ENCODE assay signal across 19 cellular contexts in the genomic region with DNA sequence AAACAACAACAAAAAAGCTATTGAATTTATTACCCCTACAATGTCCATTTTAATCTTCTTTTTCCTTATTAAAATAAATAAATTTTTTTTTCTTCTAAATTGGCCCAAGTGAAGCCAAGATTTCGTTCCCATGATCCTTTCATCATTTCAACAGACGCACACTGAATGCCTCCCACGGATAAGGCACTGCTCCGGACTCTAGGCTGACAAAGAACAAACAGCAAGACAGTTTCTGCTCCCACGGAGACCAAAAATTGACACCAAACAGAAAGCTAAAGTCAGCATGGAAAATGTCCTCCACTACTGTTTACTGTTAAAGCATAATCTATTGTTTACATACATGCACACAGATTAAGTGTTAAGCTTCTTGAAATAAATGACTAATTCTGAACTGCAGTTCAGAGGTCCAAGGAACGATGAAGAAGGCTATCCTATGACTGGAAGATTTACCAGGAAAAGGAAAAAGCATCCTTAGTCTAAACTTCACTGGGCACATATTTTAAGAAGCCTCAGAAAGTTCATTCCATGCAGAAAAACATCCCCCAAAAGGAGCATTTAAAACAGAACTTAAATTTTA.
A peak's percentile ranks its signal among the peaks of the same experiment; 100 is the strongest.
DNase-seq lines count a peak whose midpoint lies in the region; ATAC-seq and TF ChIP-seq lines count a peak whose summit lies in the region.
"Had no signal": no experiment of that assay in that cellular context is flagged by ENCODE, and none has a peak within 500 bp of the region (broad histone marks: within the 10 kb centered on the region; RNA-seq: fewer than 3 reads in every experiment).

No MANE protein-coding gene starts in this region.

- H3K9me2 ChIP-seq in hepatocyte (replicated peaks; ENCODE audit: insufficient read depth): no peaks in the 10 kb centered on the region

- ATAC-seq in left lobe of liver (no peak), HG03196 (IDR thresholded peaks at IDR 0.05; ENCODE audit: unreplicated experiment) (no peak)
- ATAC-seq in stimulated activated memory B cell treated with anti-CD40 and anti-IgM and Interleukin-4, amounts not matched to agents 10 μg/mL and 1 μg/mL and 100 μg/mL, for 72 hours: no peak
- ATAC-seq: K562 had no signal

- no peaks in the 10 kb centered on the region for H3K27me3 Mint-ChIP-seq in brain
- H3K27me3 Mint-ChIP-seq in stimulated activated memory B cell treated with anti-CD40 and anti-IgM and Interleukin-4, amounts not matched to agents 10 μg/mL and 1 μg/mL and 100 μg/mL, for 72 hours: no peaks in the 10 kb centered on the region

- TF ChIP-seq CTCF in brain (conservative IDR thresholded peaks at IDR 0.05) (no peak), hepatocyte (IDR thresholded peaks at IDR 0.05; ENCODE audit: poor library complexity) (no peak), parathyroid adenoma (IDR thresholded peaks at IDR 0.05) (no peak)

- peak; percentile 21 for DNase-seq in NCI-H2171 (lab: John Stamatoyannopoulos, UW)
- DNase-seq in hepatocyte (ENCODE audit: low spot score): peak; percentile 23
- no peak for DNase-seq in GOT3 (lab: John Stamatoyannopoulos, UW)
- no peak for DNase-seq in left lobe of liver (ENCODE audit: low spot score)
- DNase-seq: BE2C, EL, GF-D8, H7, MG63, NCI-H226, NCI-H510A treated with DMSO at 0.1 percent for 48 hours, NCI-H748 treated with DMSO at 0.1 percent for 48 hours, Peyer's patch had no signal

- H3K9me3 ChIP-seq in hepatocyte (ENCODE audit: low read depth) (no peaks in the 10 kb centered on the region), parathyroid adenoma (ENCODE audit: control insufficient read depth, low read length) (no peaks in the 10 kb centered on the region)
- H3K9me3 ChIP-seq: BE2C, MG63, Peyer's patch, SJSA1 had no signal

- no peaks in the 10 kb centered on the region for H4K20me1 ChIP-seq in hepatocyte (ENCODE audit: insufficient read depth, poor library complexity, severe bottlenecking)

- H3K79me2 ChIP-seq in hepatocyte (no peaks in the 10 kb centered on the region), parathyroid adenoma (no peaks in the 10 kb centered on the region)

- peak overlapping the region in 1 of 5 experiments; percentile 25 for H3K4me3 Mint-ChIP-seq in brain
- no peak overlapping the region for H3K4me3 Mint-ChIP-seq in stimulated activated memory B cell treated with anti-CD40 and anti-IgM and Interleukin-4, amounts not matched to agents 10 μg/mL and 1 μg/mL and 100 μg/mL, for 72 hours

- H2AFZ ChIP-seq in hepatocyte (no peak overlapping the region), parathyroid adenoma (peak overlapping the region; percentile 39)

- H3K36me3 ChIP-seq in hepatocyte (replicated peaks; ENCODE audit: insufficient read depth, low read depth) (no peaks in the 10 kb centered on the region), parathyroid adenoma (ENCODE audit: control insufficient read depth, insufficient read depth, low read length) (no peaks in the 10 kb centered on the region)
- H3K36me3 ChIP-seq: MG63, Peyer's patch, SJSA1 had no signal

- peaks cover 31% of the 10 kb centered on the region for H3K4me1 Mint-ChIP-seq in brain
- peaks cover 24% of the 10 kb centered on the region for H3K4me1 Mint-ChIP-seq in stimulated activated memory B cell treated with anti-CD40 and anti-IgM and Interleukin-4, amounts not matched to agents 10 μg/mL and 1 μg/mL and 100 μg/mL, for 72 hours

- H3K36me3 Mint-ChIP-seq in brain: peaks cover 81% of the 10 kb centered on the region
- no peaks in the 10 kb centered on the region for H3K36me3 Mint-ChIP-seq in stimulated activated memory B cell treated with anti-CD40 and anti-IgM and Interleukin-4, amounts not matched to agents 10 μg/mL and 1 μg/mL and 100 μg/mL, for 72 hours

- H3K27me3 ChIP-seq in hepatocyte (no peaks in the 10 kb centered on the region), parathyroid adenoma (ENCODE audit: control insufficient read depth, insufficient read depth, low read length) (no peaks in the 10 kb centered on the region)
- H3K27me3 ChIP-seq: BE2C, MG63, Peyer's patch, SJSA1 had no signal

- H3K4me1 ChIP-seq in hepatocyte (ENCODE audit: insufficient read depth) (peaks cover 11% of the 10 kb centered on the region), parathyroid adenoma (peaks cover 33% of the 10 kb centered on the region)
- H3K4me1 ChIP-seq: Peyer's patch, SJSA1 had no signal

- H3K27ac Mint-ChIP-seq in brain: peak overlapping the region in 3 of 5 experiments; percentile 77 to 82 (median 81)
- H3K27ac Mint-ChIP-seq in stimulated activated memory B cell treated with anti-CD40 and anti-IgM and Interleukin-4, amounts not matched to agents 10 μg/mL and 1 μg/mL and 100 μg/mL, for 72 hours: no peak overlapping the region

- no peak overlapping the region for H3K9ac ChIP-seq in parathyroid adenoma

- peaks cover 7 to 16% (median 13%) of the 10 kb centered on the region in 5 experiments for H3K9me3 Mint-ChIP-seq in brain
- peaks cover 6% of the 10 kb centered on the region for H3K9me3 Mint-ChIP-seq in stimulated activated memory B cell treated with anti-CD40 and anti-IgM and Interleukin-4, amounts not matched to agents 10 μg/mL and 1 μg/mL and 100 μg/mL, for 72 hours

- 35% methylated on average over 6 of the region's 6 CpGs for WGBS in hepatocyte (ENCODE audit: low lambda C conversion rate, missing lambda C conversion rate)

- H3K27ac ChIP-seq in hepatocyte (peak overlapping the region; percentile 47), parathyroid adenoma (peak overlapping the region; percentile 99)
- H3K27ac ChIP-seq: Peyer's patch, SJSA1 had no signal

- H3K4me2 ChIP-seq in hepatocyte (peak overlapping the region; percentile 49), parathyroid adenoma (ENCODE audit: low read length) (peak overlapping the region; percentile 23)

- H3K4me3 ChIP-seq in hepatocyte (no peak overlapping the region), parathyroid adenoma (ENCODE audit: low read depth, low read length) (no peak overlapping the region)
- H3K4me3 ChIP-seq: K562, MG63, Peyer's patch, SJSA1 had no signal

Comparison
In these comparisons a context has a peak if more than half of its experiments do, and no peak if none do; other contexts are left out.
1. DNase-seq: peak in NCI-H2171 (single experiment) and hepatocyte (single experiment); none in GOT3 (single experiment) and left lobe of liver (single experiment).